ENCODE assay signal across 9 cellular contexts in the genomic region with DNA sequence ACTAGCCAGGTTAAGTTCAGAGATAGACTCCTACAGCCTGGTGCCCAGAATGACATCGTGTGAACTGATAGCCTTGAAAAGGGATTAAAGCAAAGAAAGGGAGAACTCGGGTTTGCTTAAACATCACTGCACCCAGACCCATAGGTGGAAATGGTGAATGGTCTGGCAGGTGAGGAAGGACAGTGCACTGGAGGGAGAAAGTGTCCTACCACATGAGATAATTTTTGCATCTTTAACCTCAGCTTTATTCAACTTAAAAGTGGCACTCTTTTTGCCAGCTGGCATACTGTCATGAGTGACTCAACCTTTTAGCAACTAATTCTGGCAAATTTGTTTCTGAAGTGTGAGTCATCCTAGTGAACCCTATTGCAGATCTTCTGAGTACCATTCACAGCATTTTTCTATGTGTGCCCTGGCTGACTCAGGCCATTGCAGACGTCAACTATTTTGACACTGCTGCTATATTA. TPM values are rescaled to one million over a fixed set of nuclear protein-coding genes. Genes with fewer than 3 reads are reported as not detected.
DNase-seq lines count a peak whose midpoint lies in the region; ATAC-seq and TF ChIP-seq lines count a peak whose summit lies in the region.
"Had no signal": no experiment of that assay in that cellular context is flagged by ENCODE, and none has a peak within 500 bp of the region (broad histone marks: within the 10 kb centered on the region; RNA-seq: fewer than 3 reads in every experiment).

No MANE protein-coding gene starts in this region.

- H3K4me3 ChIP-seq in astrocyte of the cerebellum (ENCODE audit: low read depth, low read length): no peak overlapping the region

- ATAC-seq in HG02973 (IDR thresholded peaks at IDR 0.05; ENCODE audit: unreplicated experiment) (no peak), GM21515 (IDR thresholded peaks at IDR 0.05; ENCODE audit: unreplicated experiment) (no peak)

- TF ChIP-seq CTCF in astrocyte of the cerebellum (IDR thresholded peaks at IDR 0.05; ENCODE audit: low read depth, low read length, missing control alignments): no peak

- peak; percentile 85 for DNase-seq in EL
- peak; percentile 7 for DNase-seq in HK-2 (ENCODE audit: unreplicated experiment)
- DNase-seq in astrocyte of the cerebellum (ENCODE audit: low read depth): peak; percentile 92
- DNase-seq in myocyte (ENCODE audit: low read depth): peak; percentile 74
- no peak for DNase-seq in activated CD8-positive, alpha-beta memory T cell treated with anti-CD3 and anti-CD28 coated beads, Interleukin-2, amount 50 U/mL, for 48 hours
- no peak for DNase-seq in NCI-H1436 (lab: John Stamatoyannopoulos, UW)
- DNase-seq: NCI-H510A had no signal

- in situ Hi-C loops in astrocyte of the cerebellum (cut with HindIII; ENCODE audit: low sequenced_read_pairs): no loop called here

RNA-seq across cellular contexts. Expression of a gene that starts 53.0 kb away (rescaled TPM):
- total RNA-seq in myocyte: not detected in 2 replicates
- not detected for polyA plus RNA-seq in myocyte (2012)

Comparison
In these comparisons a context has a peak if more than half of its experiments do, and no peak if none do; other contexts are left out.
1. DNase-seq: peak in EL (single experiment), HK-2 (single experiment), astrocyte of the cerebellum (single experiment) and myocyte (single experiment); none in activated CD8-positive, alpha-beta memory T cell treated with anti-CD3 and anti-CD28 coated beads, Interleukin-2, amount 50 U/mL, for 48 hours (single experiment) and NCI-H1436 (single experiment).